In genomic region chr10:102418612-102419560, GRCh38 we compare ENCODE assay signal across 8 cellular contexts. TPM values are rescaled to one million over a fixed set of nuclear protein-coding genes. Genes with fewer than 3 reads are reported as not detected.
DNase-seq lines count a peak whose midpoint lies in the region; ATAC-seq and TF ChIP-seq lines count a peak whose summit lies in the region.

Gene PSD, minus strand, starts transcription at chr10:102418785. Its CDS starts 1,747 bp downstream, at chr10:102417038.

- H3K4me1 Mint-ChIP-seq in HFFc6 (ENCODE audit: low read depth): peaks cover 22% of the 10 kb centered on the region
- H3K4me1 Mint-ChIP-seq in progenitor cell of endocrine pancreas (ENCODE audit: low read depth): peaks cover 16% of the 10 kb centered on the region

- H3K36me3 Mint-ChIP-seq in HFFc6 (ENCODE audit: low read depth): no peaks in the 10 kb centered on the region
- H3K36me3 Mint-ChIP-seq in progenitor cell of endocrine pancreas (ENCODE audit: insufficient read depth): no peaks in the 10 kb centered on the region

- H3K27me3 ChIP-seq in ACC112 (ENCODE audit: insufficient read depth, low read length): peaks cover 19% of the 10 kb centered on the region
- H3K27me3 ChIP-seq in Peyer's patch: peaks cover 0 to 4% of the 10 kb centered on the region in 2 donors
- H3K27me3 ChIP-seq in esophagus (ENCODE audit: control insufficient read depth in 1 of 2, insufficient read depth in 2 of 2, low read length in 2 of 2): no peaks in the 10 kb centered on the region

- peaks cover 14% of the 10 kb centered on the region for H3K4me1 ChIP-seq in ACC112 (ENCODE audit: control insufficient read depth, insufficient read depth, low read length, unreplicated experiment)
- peaks cover 0 to 38% (median 26%) of the 10 kb centered on the region in 4 donors for H3K4me1 ChIP-seq in Peyer's patch
- peaks cover 18 to 25% of the 10 kb centered on the region in 2 donors for H3K4me1 ChIP-seq in esophagus (ENCODE audit: control insufficient read depth in 2 of 2, insufficient read depth in 2 of 2, low read length in 1 of 2)

- H3K27me3 Mint-ChIP-seq in HFFc6 (ENCODE audit: insufficient read depth): peaks cover 25% of the 10 kb centered on the region
- H3K27me3 Mint-ChIP-seq in progenitor cell of endocrine pancreas: peaks cover 38% of the 10 kb centered on the region

- H3K27ac Mint-ChIP-seq in HFFc6 (no peak within 1 kb of the TSS), progenitor cell of endocrine pancreas (peak within 1 kb of the TSS; percentile 64)

- no peak for TF ChIP-seq CTCF in HFFc6 (IDR thresholded peaks at IDR 0.05)
- TF ChIP-seq CTCF in Peyer's patch (IDR thresholded peaks at IDR 0.05): no peak
- TF ChIP-seq CTCF in progenitor cell of endocrine pancreas (IDR thresholded peaks at IDR 0.05; ENCODE audit: unreplicated experiment): no peak

- H3K36me3 ChIP-seq in ACC112 (ENCODE audit: insufficient read depth, low read length) (no peaks in the 10 kb centered on the region), Peyer's patch (peaks cover 0 to 11% (median 0%) of the 10 kb centered on the region in 3 donors), esophagus (ENCODE audit: control insufficient read depth in 2 of 2, insufficient read depth in 2 of 2, low read length in 1 of 2) (peaks cover 6 to 7% of the 10 kb centered on the region in 2 donors)

- peak within 1 kb of the TSS; percentile 81 for H3K4me3 ChIP-seq in ACC112 (ENCODE audit: low read depth, low read length)
- H3K4me3 ChIP-seq in Peyer's patch: peak within 1 kb of the TSS; percentile 75 to 99 (median 90)
- H3K4me3 ChIP-seq in esophagus (ENCODE audit: low read depth in 1 of 2, low read length in 2 of 2): peak within 1 kb of the TSS; percentile 81 to 86

- no peak within 1 kb of the TSS for H3K27ac ChIP-seq in ACC112 (ENCODE audit: low read depth, low read length)
- no peak within 1 kb of the TSS for H3K27ac ChIP-seq in Peyer's patch
- H3K27ac ChIP-seq in esophagus (ENCODE audit: low read depth in 2 of 2, low read length in 1 of 2): no peak within 1 kb of the TSS

- H3K9me3 Mint-ChIP-seq in HFFc6: no peaks in the 10 kb centered on the region
- no peaks in the 10 kb centered on the region for H3K9me3 Mint-ChIP-seq in progenitor cell of endocrine pancreas (ENCODE audit: low read depth)

- 4 to 5% methylated on average over 47 to 54 of the region's 54 CpGs for WGBS in esophagus, 2 donors

- H3K79me2 ChIP-seq in ACC112 (ENCODE audit: control insufficient read depth, insufficient read depth, low read length, unreplicated experiment): no peaks in the 10 kb centered on the region

- peak within 1 kb of the TSS; percentile 48 for H2AFZ ChIP-seq in ACC112 (ENCODE audit: low read length, unreplicated experiment)

- DNase-seq in HFFc6 (no peak), Peyer's patch (no peak), progenitor cell of endocrine pancreas (ENCODE audit: low spot score, unreplicated experiment) (no peak), left lobe of liver (ENCODE audit: low spot score) (no peak)

- H3K4me3 Mint-ChIP-seq in HFFc6 (peak within 1 kb of the TSS; percentile 98), progenitor cell of endocrine pancreas (ENCODE audit: low read depth) (peak within 1 kb of the TSS; percentile 99)

- TF ChIP-seq POLR2A in Peyer's patch (IDR thresholded peaks at IDR 0.05): no peak

- no peaks in the 10 kb centered on the region for H3K9me3 ChIP-seq in Peyer's patch
- peaks cover 0 to 5% of the 10 kb centered on the region in 2 donors for H3K9me3 ChIP-seq in esophagus (ENCODE audit: control insufficient read depth in 2 of 2, insufficient read depth in 1 of 2, low read depth in 1 of 2, low read length in 1 of 2)

- no peak for ATAC-seq in left lobe of liver
- ATAC-seq in GM19463 (IDR thresholded peaks at IDR 0.05; ENCODE audit: unreplicated experiment): no peak
- ATAC-seq in GM21737 (IDR thresholded peaks at IDR 0.05; ENCODE audit: unreplicated experiment): no peak

RNA-seq across cellular contexts. Expression of gene PSD, which starts in this region (rescaled TPM):
- 1 to 10 TPM in 2 of 6 experiments, under 1 TPM in 4; 0.37 to 1.4 (median 0.69) TPM for total RNA-seq in HFFc6 (2021; fragmentation: NEBNext Ultra II Directional; extraction: Animal tissue kit (Norgen Biotek cat#: 25700))
- total RNA-seq in Peyer's patch: 10 to 100 TPM in 1 of 4 donors, 1 to 10 TPM in 2, not detected in 1; 1.6 to 14.3 (median 6.3) TPM
- polyA plus RNA-seq in esophagus: 1 to 10 TPM; 1.1 to 2.1 TPM
- 8.9 and 10.7 TPM in 2 replicates for total RNA-seq in progenitor cell of endocrine pancreas
- 7.0 TPM for total RNA-seq in left lobe of liver
